In the genomic region with DNA sequence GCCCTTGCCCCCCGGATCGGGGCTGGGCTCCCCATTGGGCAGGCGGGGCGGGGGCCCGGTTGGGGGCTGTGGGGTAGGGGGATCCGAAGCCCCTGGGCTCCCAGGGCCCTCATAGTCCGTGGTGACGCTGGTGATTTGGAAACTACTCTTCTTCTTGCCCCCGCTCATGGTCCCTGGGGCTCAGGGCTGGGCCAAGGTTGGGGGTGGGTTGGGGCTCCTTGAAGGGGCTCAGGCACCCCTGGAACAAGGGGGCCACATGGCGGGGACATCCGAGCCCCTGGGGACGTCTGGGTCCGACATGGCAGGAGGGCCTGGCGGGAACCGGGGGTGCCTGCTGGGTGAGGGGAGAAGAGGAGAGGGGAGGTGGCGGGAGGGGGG, we compare ENCODE assay signal across 7 cellular contexts. TPM values are rescaled to one million over a fixed set of nuclear protein-coding genes. Genes with fewer than 3 reads are reported as not detected.
DNase-seq lines count a peak whose midpoint lies in the region; ATAC-seq and TF ChIP-seq lines count a peak whose summit lies in the region.

No MANE protein-coding gene starts in this region.

- 0 to 6% (median 1%) methylated on average over 11 to 16 of the region's 16 CpGs for WGBS in stomach, 5 donors

- no peaks in the 10 kb centered on the region for H3K9me3 Mint-ChIP-seq in activated naive CD4-positive, alpha-beta T cell treated with anti-CD3 and anti-CD28 coated beads, Interleukin-2, amount 50 U/mL, for 72 hours

- H3K36me3 ChIP-seq in iPS-20b (ENCODE audit: insufficient read depth, low read depth, low read length) (peaks cover 8% of the 10 kb centered on the region; the same call in 1 of the 2 replicates), stomach (peaks cover 13 to 37% (median 26%) of the 10 kb centered on the region in 4 donors)

- TF ChIP-seq EP300 in stomach (IDR thresholded peaks at IDR 0.05) = no peak

- H3K9me3 ChIP-seq in iPS-20b (ENCODE audit: insufficient read depth, low read depth, low read length) = no peaks in the 10 kb centered on the region
- no peaks in the 10 kb centered on the region for H3K9me3 ChIP-seq in stomach

- TF ChIP-seq CTCF in HL-60 (IDR thresholded peaks at IDR 0.05; ENCODE audit: insufficient read depth, low read length) (no peak), stomach (IDR thresholded peaks at IDR 0.05) (no peak)

- H3K4me1 ChIP-seq in iPS-20b (ENCODE audit: insufficient read depth, low read length) (peaks cover 5% of the 10 kb centered on the region), stomach (peaks cover 51 to 65% (median 60%) of the 10 kb centered on the region in 4 donors)

- no peak for TF ChIP-seq POLR2A in stomach (IDR thresholded peaks at IDR 0.05)

- intact Hi-C loops in stomach (cut with DNase I; ENCODE audit: low total_unique reads) = loop anchor here (10.0 kb wide), 1 partner anchor 197 kb away; the partner anchor contains the start of gene GNB2

- H3K27ac Mint-ChIP-seq in activated naive CD4-positive, alpha-beta T cell treated with anti-CD3 and anti-CD28 coated beads, Interleukin-2, amount 50 U/mL, for 72 hours = peak overlapping the region; percentile 90 to 97

- peaks cover 10 to 24% of the 10 kb centered on the region in 2 donors for H3K36me3 Mint-ChIP-seq in activated naive CD4-positive, alpha-beta T cell treated with anti-CD3 and anti-CD28 coated beads, Interleukin-2, amount 50 U/mL, for 72 hours

- no peak for ATAC-seq in activated naive CD4-positive, alpha-beta T cell treated with anti-CD3 and anti-CD28 coated beads, Interleukin-2, amount 50 U/mL, for 72 hours
- no peak for ATAC-seq in GM18909 (IDR thresholded peaks at IDR 0.05; ENCODE audit: poor library complexity, unreplicated experiment)

- no peak for DNase-seq in HL-60 (ENCODE audit: low read depth in 1 of 2, low spot score in 1 of 2)
- no peak for DNase-seq in activated naive CD4-positive, alpha-beta T cell treated with anti-CD3 and anti-CD28 coated beads, Interleukin-2, amount 50 U/mL, for 72 hours (ENCODE audit: low spot score in 2 of 2)
- DNase-seq in stomach = no peak
- DNase-seq in NCI-H345 treated with DMSO at 0.1 percent for 48 hours (lab: John Stamatoyannopoulos, UW; ENCODE audit: unreplicated experiment) = no peak
- DNase-seq in stimulated activated naive CD4-positive, alpha-beta T cell treated with Interleukin-2 at 50 U/mL for 16 hours (lab: John Stamatoyannopoulos, UW) = no peak

- H3K9ac ChIP-seq in iPS-20b (ENCODE audit: low read depth, low read length) = no peak overlapping the region; the same call in 1 of the 2 replicates

- H3K27ac ChIP-seq in HL-60 (replicated peaks) = peak overlapping the region; percentile 94
- H3K27ac ChIP-seq in iPS-20b (ENCODE audit: low read length) = no peak overlapping the region
- peak overlapping the region; percentile 91 to 98 (median 95) for H3K27ac ChIP-seq in stomach

- H3K4me3 ChIP-seq in HL-60 (replicated peaks; ENCODE audit: insufficient read depth, low read length) (peak overlapping the region; percentile 96), iPS-20b (ENCODE audit: low read length) (peak overlapping the region; percentile 81; the same call in 1 of the 2 replicates), stomach (peak overlapping the region; percentile 97 to 100 (median 98))

- H3K27me3 ChIP-seq in HL-60 (ENCODE audit: insufficient read depth, poor library complexity, severe bottlenecking) (no peaks in the 10 kb centered on the region), iPS-20b (ENCODE audit: insufficient read depth, low read length) (peaks cover 4% of the 10 kb centered on the region; the same call in 1 of the 2 replicates), stomach (no peaks in the 10 kb centered on the region)

RNA-seq across cellular contexts. Expression of gene TSC22D4, which starts 1.2 kb away (rescaled TPM):
- 10 to 100 TPM; 96.2 to 99.9 TPM for total RNA-seq in activated naive CD4-positive, alpha-beta T cell treated with anti-CD3 and anti-CD28 coated beads, Interleukin-2, amount 50 U/mL, for 72 hours
- total RNA-seq in stomach = 100 to 1,000 TPM in 1 of 5 donors, 10 to 100 TPM in 3, 1 to 10 TPM in 1; 9.4 to 120 (median 28.0) TPM
- 10 to 100 TPM; 25.1 to 44.8 (median 35.0) TPM for polyA plus RNA-seq in stomach

RNA-seq across cellular contexts. Expression of gene NYAP1, which starts 5.9 kb away (rescaled TPM):
- 1 to 10 TPM in 1 of 2 donors, under 1 TPM in 1; 0.89 to 1.0 TPM for total RNA-seq in activated naive CD4-positive, alpha-beta T cell treated with anti-CD3 and anti-CD28 coated beads, Interleukin-2, amount 50 U/mL, for 72 hours
- total RNA-seq in stomach = under 1 TPM in 1 of 5 donors, not detected in 4; 0.73 TPM
- under 1 TPM in 2 of 3 donors, not detected in 1; 0.48 to 0.75 TPM for polyA plus RNA-seq in stomach

RNA-seq across cellular contexts. Expression of gene SPACDR, which starts 13.8 kb away (rescaled TPM):
- 1 to 10 TPM; 7.7 to 9.9 TPM for total RNA-seq in activated naive CD4-positive, alpha-beta T cell treated with anti-CD3 and anti-CD28 coated beads, Interleukin-2, amount 50 U/mL, for 72 hours
- 1 to 10 TPM in 1 of 5 donors, not detected in 4; 2.3 TPM for total RNA-seq in stomach
- 1 to 10 TPM in 1 of 3 donors, under 1 TPM in 1, not detected in 1; 0.65 to 1.1 TPM for polyA plus RNA-seq in stomach

RNA-seq across cellular contexts. Expression of gene PPP1R35, which starts 41.6 kb away (rescaled TPM):
- 10 to 100 TPM; 38.7 to 52.5 TPM for total RNA-seq in activated naive CD4-positive, alpha-beta T cell treated with anti-CD3 and anti-CD28 coated beads, Interleukin-2, amount 50 U/mL, for 72 hours
- total RNA-seq in stomach = 100 to 1,000 TPM in 1 of 5 donors, 10 to 100 TPM in 1, 1 to 10 TPM in 2, not detected in 1; 6.2 to 226 (median 38.9) TPM
- polyA plus RNA-seq in stomach = 10 to 100 TPM; 29.5 to 78.0 (median 39.5) TPM

RNA-seq across cellular contexts. Expression of gene MEPCE, which starts 48.2 kb away (rescaled TPM):
- 10 to 100 TPM; 53.0 to 83.5 TPM for total RNA-seq in activated naive CD4-positive, alpha-beta T cell treated with anti-CD3 and anti-CD28 coated beads, Interleukin-2, amount 50 U/mL, for 72 hours
- 100 to 1,000 TPM in 1 of 5 donors, 10 to 100 TPM in 4; 14.1 to 117 (median 28.1) TPM for total RNA-seq in stomach
- 10 to 100 TPM; 17.4 to 21.4 (median 20.0) TPM for polyA plus RNA-seq in stomach
